ENCODE assay signal across 8 cellular contexts in the genomic region with DNA sequence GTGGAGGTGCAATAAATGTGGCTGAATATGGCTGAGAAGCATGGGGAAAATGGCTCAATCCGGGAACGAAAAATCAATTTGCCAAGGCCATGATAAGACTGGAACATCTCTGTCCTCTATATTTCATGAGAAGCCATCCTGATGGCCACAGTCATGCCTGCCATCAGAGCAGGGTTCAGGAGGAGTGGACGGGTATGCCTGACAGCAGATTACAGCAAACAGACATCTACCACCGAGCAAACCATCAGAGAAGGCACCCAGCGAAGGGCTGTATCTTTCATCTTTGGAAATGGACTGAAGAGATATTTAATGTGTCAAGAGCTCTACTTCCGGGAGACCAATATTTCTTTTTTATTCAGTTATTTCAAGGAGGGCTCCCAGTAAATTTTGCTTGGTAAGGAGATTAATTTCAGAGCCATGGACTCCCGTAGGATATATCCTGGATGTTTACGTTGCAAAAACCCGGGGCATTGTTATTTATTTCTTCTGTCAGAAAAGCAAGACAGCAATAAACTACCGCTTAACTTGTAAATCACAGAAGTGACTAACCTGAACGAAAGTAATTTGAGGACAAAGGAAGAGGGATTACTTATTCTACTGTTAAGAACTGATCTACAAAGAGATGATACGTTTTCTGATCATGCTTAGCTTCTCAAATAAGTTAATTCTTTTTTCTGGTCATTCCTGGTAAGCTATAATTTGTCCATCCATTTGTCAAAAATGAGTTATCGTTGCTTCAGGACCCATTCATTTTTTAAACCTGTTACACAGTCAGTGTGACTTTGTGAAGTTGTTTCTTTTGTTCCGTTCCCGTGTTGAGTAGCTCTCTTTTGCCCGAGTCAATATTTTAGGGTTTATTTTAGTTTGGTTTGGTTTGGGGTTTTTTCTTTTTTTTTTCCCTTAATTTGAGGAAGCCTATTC.
DNase-seq lines count a peak whose midpoint lies in the region; ATAC-seq and TF ChIP-seq lines count a peak whose summit lies in the region.

No MANE protein-coding gene starts in this region.

- peaks cover 59 to 69% (median 62%) of the 10 kb centered on the region in 10 experiments for H3K4me1 ChIP-seq in BLaER1 treated with 17β-estradiol and CSF1 and Interleukin-3, amounts not matched to agents 10 nM and 100 nM

- TF ChIP-seq CTCF in SU-DHL-6 (IDR thresholded peaks at IDR 0.05; ENCODE audit: insufficient read depth, low read length, poor library complexity, severe bottlenecking) = no peak
- no peak for TF ChIP-seq CTCF in fibroblast of mammary gland (conservative IDR thresholded peaks at IDR 0.05; ENCODE audit: control insufficient read depth, insufficient read depth, low read depth, low read length)

- H3F3A ChIP-seq in SU-DHL-6 (ENCODE audit: insufficient read depth) = peaks cover 34% of the 10 kb centered on the region

- H3K79me2 ChIP-seq in SU-DHL-6 (ENCODE audit: insufficient read depth, low read length) = no peaks in the 10 kb centered on the region

- POLR2A ChIA-PET in HEK293T (lab: Yijun Ruan, JAX) = interaction anchor here (0.6 to 11.2 kb wide), 12 partner anchors 10 to 99 kb away, joined by 3 to 341 read pairs (median 12); a partner anchor contains a TSS

- DNase-seq in HEK293T (ENCODE audit: extremely low spot score) (no peak), fibroblast of mammary gland (ENCODE audit: low read depth) (no peak), occipital lobe (lab: John Stamatoyannopoulos, UW) (peak; percentile 30), dedifferentiated amniotic fluid mesenchymal stem cell (ENCODE audit: extremely low spot score) (no peak), activated gamma-delta T cell treated with Interleukin-2 at 50 U/mL for 16 hours (no peak)

- ATAC-seq in HG02884 (IDR thresholded peaks at IDR 0.05; ENCODE audit: unreplicated experiment) = no peak

- peak overlapping the region; percentile 69 to 86 (median 82) for H3K27ac ChIP-seq in BLaER1 treated with 17β-estradiol and CSF1 and Interleukin-3, amounts not matched to agents 10 nM and 100 nM
- H3K27ac ChIP-seq in SU-DHL-6 (ENCODE audit: low read depth, low read length) = peak overlapping the region; percentile 67

- H2AFZ ChIP-seq in SU-DHL-6 (ENCODE audit: low read depth, low read length, severe bottlenecking) = peak overlapping the region; percentile 69

- no peaks in the 10 kb centered on the region for H3K9me2 ChIP-seq in SU-DHL-6 (replicated peaks; ENCODE audit: insufficient read depth, low read length)

- no peaks in the 10 kb centered on the region for H3K27me3 ChIP-seq in BLaER1 treated with 17β-estradiol and CSF1 and Interleukin-3, amounts not matched to agents 10 nM and 100 nM
- no peaks in the 10 kb centered on the region for H3K27me3 ChIP-seq in SU-DHL-6 (ENCODE audit: low read length)

- peak overlapping the region; percentile 65 to 81 (median 77) for H3K9ac ChIP-seq in BLaER1 treated with 17β-estradiol and CSF1 and Interleukin-3, amounts not matched to agents 10 nM and 100 nM
- H3K9ac ChIP-seq in SU-DHL-6 (ENCODE audit: low read length) = peak overlapping the region; percentile 60

- H3K9me3 ChIP-seq in BLaER1 treated with 17β-estradiol and CSF1 and Interleukin-3, amounts not matched to agents 10 nM and 100 nM (replicated peaks in 1 of 11) = no peaks in the 10 kb centered on the region
- H3K9me3 ChIP-seq in SU-DHL-6 (ENCODE audit: insufficient read depth, low read length) = no peaks in the 10 kb centered on the region

- no peaks in the 10 kb centered on the region for H4K20me1 ChIP-seq in BLaER1 treated with 17β-estradiol and CSF1 and Interleukin-3, amounts not matched to agents 10 nM and 100 nM
- H4K20me1 ChIP-seq in SU-DHL-6 (ENCODE audit: low read depth, low read length) = no peaks in the 10 kb centered on the region

- peak overlapping the region; percentile 75 to 94 (median 81) for H3K4me2 ChIP-seq in BLaER1 treated with 17β-estradiol and CSF1 and Interleukin-3, amounts not matched to agents 10 nM and 100 nM
- peak overlapping the region; percentile 91 for H3K4me2 ChIP-seq in SU-DHL-6 (ENCODE audit: low read depth, low read length, poor library complexity, severe bottlenecking)

- CTCF ChIA-PET in HEK293T (lab: Yijun Ruan, JAX) = interaction anchor here (0.6 to 1.8 kb wide), 8 partner anchors 10 to 1576 kb away, joined by 3 to 7 read pairs (median 4); a partner anchor contains a TSS

- H3K4me3 ChIP-seq in BLaER1 treated with 17β-estradiol and CSF1 and Interleukin-3, amounts not matched to agents 10 nM and 100 nM = peak overlapping the region; percentile 43 to 69 (median 58); a peak in 19 of 20 replicates
- H3K4me3 ChIP-seq in SU-DHL-6 (ENCODE audit: insufficient read depth, low read length, poor library complexity, severe bottlenecking) (peak overlapping the region; percentile 55), fibroblast of mammary gland (ENCODE audit: control insufficient read depth, low read depth, low read length) (peak overlapping the region; percentile 40)

- H3K36me3 ChIP-seq in BLaER1 treated with 17β-estradiol and CSF1 and Interleukin-3, amounts not matched to agents 10 nM and 100 nM = no peaks in the 10 kb centered on the region
- no peaks in the 10 kb centered on the region for H3K36me3 ChIP-seq in SU-DHL-6 (ENCODE audit: low read length)

TF ChIP-seq in HEK293T, 16 proteins besides CTCF, POLR2A, EP300 and RAD21:
- no peak for TF ChIP-seq ARNT (IDR thresholded peaks at IDR 0.05)
- 0 out of 2 replicates have a peak, but pooled peaks have one; percentile 33 for TF ChIP-seq CTBP1 (IDR thresholded peaks at IDR 0.05; ENCODE audit: borderline replicate concordance)
- 0 out of 2 replicates have a peak, but pooled peaks have one; percentile 28 for TF ChIP-seq FOXK2 (IDR thresholded peaks at IDR 0.05)
- TF ChIP-seq SP1 (IDR thresholded peaks at IDR 0.05) = no peak
- TF ChIP-seq TARDBP (IDR thresholded peaks at IDR 0.05) = no peak
- TF ChIP-seq NFRKB (IDR thresholded peaks at IDR 0.05) = no peak
- TF ChIP-seq, protein P1, sequence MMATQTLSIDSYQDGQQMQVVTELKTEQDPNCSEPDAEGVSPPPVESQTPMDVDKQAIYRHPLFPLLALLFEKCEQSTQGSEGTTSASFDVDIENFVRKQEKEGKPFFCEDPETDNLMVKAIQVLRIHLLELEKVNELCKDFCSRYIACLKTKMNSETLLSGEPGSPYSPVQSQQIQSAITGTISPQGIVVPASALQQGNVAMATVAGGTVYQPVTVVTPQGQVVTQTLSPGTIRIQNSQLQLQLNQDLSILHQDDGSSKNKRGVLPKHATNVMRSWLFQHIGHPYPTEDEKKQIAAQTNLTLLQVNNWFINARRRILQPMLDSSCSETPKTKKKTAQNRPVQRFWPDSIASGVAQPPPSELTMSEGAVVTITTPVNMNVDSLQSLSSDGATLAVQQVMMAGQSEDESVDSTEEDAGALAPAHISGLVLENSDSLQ (IDR thresholded peaks at IDR 0.05) = peak; percentile 92
- TF ChIP-seq ELF4 (IDR thresholded peaks at IDR 0.05) = no peak
- TF ChIP-seq SUZ12 (IDR thresholded peaks at IDR 0.05) = no peak
- TF ChIP-seq HDGF (IDR thresholded peaks at IDR 0.05; ENCODE audit: borderline replicate concordance) = no peak
- TF ChIP-seq FOXA1 (IDR thresholded peaks at IDR 0.05) = no peak
- no peak for TF ChIP-seq L3MBTL2 (conservative IDR thresholded peaks at IDR 0.05)
- TF ChIP-seq BHLHE40 (IDR thresholded peaks at IDR 0.05; ENCODE audit: borderline replicate concordance) = no peak
- TF ChIP-seq FOXM1 (IDR thresholded peaks at IDR 0.05; ENCODE audit: borderline replicate concordance) = no peak
- peak; percentile 34; the same call in 1 of the 2 replicates for TF ChIP-seq LEF1 (IDR thresholded peaks at IDR 0.05; ENCODE audit: borderline replicate concordance)
- peak; percentile 71 for TF ChIP-seq ZNF384 (IDR thresholded peaks at IDR 0.05)
TF ChIP-seq in HEK293T: peak in this region for 5.
